In the genomic region with DNA sequence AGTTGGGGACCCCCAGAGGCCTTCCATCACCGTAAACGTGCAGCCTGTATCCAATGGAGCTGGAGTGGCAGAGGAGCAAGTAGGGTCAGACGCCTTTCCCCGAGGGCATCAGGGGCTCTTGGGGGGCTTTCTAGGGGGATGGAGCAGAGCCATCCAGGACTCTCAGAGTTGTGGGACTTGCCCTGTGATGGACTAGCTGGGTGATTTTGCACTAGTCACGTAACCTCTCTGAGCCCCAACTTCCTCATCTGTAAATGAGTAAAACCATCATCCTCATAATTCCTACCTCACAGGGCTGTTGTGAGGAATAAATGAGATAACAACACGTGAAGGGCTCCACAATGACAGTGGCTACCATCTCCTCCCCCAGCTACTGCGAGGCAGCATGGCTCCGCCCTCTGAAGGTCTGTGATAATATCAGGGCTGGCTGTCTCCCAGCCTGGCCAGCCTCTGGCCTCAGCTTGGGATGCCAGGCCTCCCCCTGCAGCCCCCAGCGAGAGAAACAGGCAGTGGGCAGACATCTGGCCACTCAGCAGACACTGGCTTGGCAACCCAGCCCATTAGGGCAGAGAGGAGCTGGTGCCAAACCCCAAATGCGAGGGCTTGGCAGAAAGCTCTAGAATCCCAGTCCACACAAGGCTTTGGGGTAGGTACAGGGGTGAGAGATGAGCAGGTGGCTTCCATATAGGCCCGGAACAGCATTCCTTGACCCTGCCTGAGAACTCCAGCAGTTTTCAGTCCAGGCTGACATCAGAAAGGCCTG, we compare ENCODE assay signal across 1 cellular context.
TF ChIP-seq lines count a peak whose summit lies in the region.

No MANE protein-coding gene starts in this region.

TF ChIP-seq in K562, 482 proteins besides CTCF, POLR2A, EP300 and RAD21 (continued from another document):
- TF ChIP-seq, protein P1, sequence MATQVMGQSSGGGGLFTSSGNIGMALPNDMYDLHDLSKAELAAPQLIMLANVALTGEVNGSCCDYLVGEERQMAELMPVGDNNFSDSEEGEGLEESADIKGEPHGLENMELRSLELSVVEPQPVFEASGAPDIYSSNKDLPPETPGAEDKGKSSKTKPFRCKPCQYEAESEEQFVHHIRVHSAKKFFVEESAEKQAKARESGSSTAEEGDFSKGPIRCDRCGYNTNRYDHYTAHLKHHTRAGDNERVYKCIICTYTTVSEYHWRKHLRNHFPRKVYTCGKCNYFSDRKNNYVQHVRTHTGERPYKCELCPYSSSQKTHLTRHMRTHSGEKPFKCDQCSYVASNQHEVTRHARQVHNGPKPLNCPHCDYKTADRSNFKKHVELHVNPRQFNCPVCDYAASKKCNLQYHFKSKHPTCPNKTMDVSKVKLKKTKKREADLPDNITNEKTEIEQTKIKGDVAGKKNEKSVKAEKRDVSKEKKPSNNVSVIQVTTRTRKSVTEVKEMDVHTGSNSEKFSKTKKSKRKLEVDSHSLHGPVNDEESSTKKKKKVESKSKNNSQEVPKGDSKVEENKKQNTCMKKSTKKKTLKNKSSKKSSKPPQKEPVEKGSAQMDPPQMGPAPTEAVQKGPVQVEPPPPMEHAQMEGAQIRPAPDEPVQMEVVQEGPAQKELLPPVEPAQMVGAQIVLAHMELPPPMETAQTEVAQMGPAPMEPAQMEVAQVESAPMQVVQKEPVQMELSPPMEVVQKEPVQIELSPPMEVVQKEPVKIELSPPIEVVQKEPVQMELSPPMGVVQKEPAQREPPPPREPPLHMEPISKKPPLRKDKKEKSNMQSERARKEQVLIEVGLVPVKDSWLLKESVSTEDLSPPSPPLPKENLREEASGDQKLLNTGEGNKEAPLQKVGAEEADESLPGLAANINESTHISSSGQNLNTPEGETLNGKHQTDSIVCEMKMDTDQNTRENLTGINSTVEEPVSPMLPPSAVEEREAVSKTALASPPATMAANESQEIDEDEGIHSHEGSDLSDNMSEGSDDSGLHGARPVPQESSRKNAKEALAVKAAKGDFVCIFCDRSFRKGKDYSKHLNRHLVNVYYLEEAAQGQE (CRISPR knock-in tag; IDR thresholded peaks at IDR 0.05; ENCODE audit: low read depth), result 0 out of 2 replicates have a peak, but pooled peaks have one; percentile 33
- TF ChIP-seq, protein P2, sequence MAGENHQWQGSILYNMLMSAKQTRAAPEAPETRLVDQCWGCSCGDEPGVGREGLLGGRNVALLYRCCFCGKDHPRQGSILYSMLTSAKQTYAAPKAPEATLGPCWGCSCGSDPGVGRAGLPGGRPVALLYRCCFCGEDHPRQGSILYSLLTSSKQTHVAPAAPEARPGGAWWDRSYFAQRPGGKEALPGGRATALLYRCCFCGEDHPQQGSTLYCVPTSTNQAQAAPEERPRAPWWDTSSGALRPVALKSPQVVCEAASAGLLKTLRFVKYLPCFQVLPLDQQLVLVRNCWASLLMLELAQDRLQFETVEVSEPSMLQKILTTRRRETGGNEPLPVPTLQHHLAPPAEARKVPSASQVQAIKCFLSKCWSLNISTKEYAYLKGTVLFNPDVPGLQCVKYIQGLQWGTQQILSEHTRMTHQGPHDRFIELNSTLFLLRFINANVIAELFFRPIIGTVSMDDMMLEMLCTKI (IDR thresholded peaks at IDR 0.05; ENCODE audit: partially characterized antibody), result no peak
- TF ChIP-seq SRSF1 (IDR thresholded peaks at IDR 0.05; ENCODE audit: low read depth, low read length) (no peak), ETV6 (IDR thresholded peaks at IDR 0.05; ENCODE audit: borderline replicate concordance in 1 of 2, low read depth in 2 of 2, low read length in 1 of 2) (no peak), ETV6 (CRISPR knock-in tag; IDR thresholded peaks at IDR 0.05; ENCODE audit: borderline replicate concordance) (no peak), POLR2G (IDR thresholded peaks at IDR 0.05; ENCODE audit: low read depth, low read length) (0 out of 2 replicates have a peak, but pooled peaks have one; percentile 21), ZZZ3 (IDR thresholded peaks at IDR 0.05) (no peak), RCOR1 (IDR thresholded peaks at IDR 0.05; ENCODE audit: borderline replicate concordance in 1 of 2, low read depth in 2 of 2, low read length in 2 of 2) (peak in 1 of 2 experiments; percentile 65; a peak in 2 of 4 replicates), POLR2AphosphoS5 (IDR thresholded peaks at IDR 0.05; ENCODE audit: control insufficient read depth, insufficient read depth, low read depth, low read length) (no peak), CBX1 (IDR thresholded peaks at IDR 0.05; ENCODE audit: low read depth) (0 out of 2 replicates have a peak, but pooled peaks have one; percentile 19), PML (IDR thresholded peaks at IDR 0.05; ENCODE audit: low read length) (no peak), MEIS2 (IDR thresholded peaks at IDR 0.05; ENCODE audit: partially characterized antibody) (peak; percentile 29), CREB1 (IDR thresholded peaks at IDR 0.05) (peak; percentile 84), CREB1 (CRISPR knock-in tag; IDR thresholded peaks at IDR 0.05) (peak; percentile 61; the same call in 1 of the 2 replicates), ESRRA (IDR thresholded peaks at IDR 0.05; ENCODE audit: borderline replicate concordance, low read depth) (peak; percentile 66; the same call in 1 of the 2 replicates), CC2D1A (IDR thresholded peaks at IDR 0.05) (no peak), ZNF79 (CRISPR knock-in tag; IDR thresholded peaks at IDR 0.05; ENCODE audit: low read depth) (no peak), NBN (IDR thresholded peaks at IDR 0.05; ENCODE audit: low read depth) (no peak), BCOR (IDR thresholded peaks at IDR 0.05) (peak; percentile 78), CTBP1 (IDR thresholded peaks at IDR 0.05; ENCODE audit: borderline replicate concordance) (peak; percentile 84), TCF3 (CRISPR knock-in tag; IDR thresholded peaks at IDR 0.05) (no peak), CBFA2T3 (IDR thresholded peaks at IDR 0.05) (0 out of 2 replicates have a peak, but pooled peaks have one; percentile 37)
- TF ChIP-seq, protein P3, sequence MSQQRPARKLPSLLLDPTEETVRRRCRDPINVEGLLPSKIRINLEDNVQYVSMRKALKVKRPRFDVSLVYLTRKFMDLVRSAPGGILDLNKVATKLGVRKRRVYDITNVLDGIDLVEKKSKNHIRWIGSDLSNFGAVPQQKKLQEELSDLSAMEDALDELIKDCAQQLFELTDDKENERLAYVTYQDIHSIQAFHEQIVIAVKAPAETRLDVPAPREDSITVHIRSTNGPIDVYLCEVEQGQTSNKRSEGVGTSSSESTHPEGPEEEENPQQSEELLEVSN (IDR thresholded peaks at IDR 0.05; ENCODE audit: borderline replicate concordance in 1 of 2, extremely low read depth in 1 of 2, insufficient read depth in 1 of 2, insufficient read length in 1 of 2, low read depth in 1 of 2, low read length in 1 of 2, poor library complexity in 1 of 2, severe bottlenecking in 1 of 2), result peak; percentile 20 to 41
- TF ChIP-seq, protein P4, sequence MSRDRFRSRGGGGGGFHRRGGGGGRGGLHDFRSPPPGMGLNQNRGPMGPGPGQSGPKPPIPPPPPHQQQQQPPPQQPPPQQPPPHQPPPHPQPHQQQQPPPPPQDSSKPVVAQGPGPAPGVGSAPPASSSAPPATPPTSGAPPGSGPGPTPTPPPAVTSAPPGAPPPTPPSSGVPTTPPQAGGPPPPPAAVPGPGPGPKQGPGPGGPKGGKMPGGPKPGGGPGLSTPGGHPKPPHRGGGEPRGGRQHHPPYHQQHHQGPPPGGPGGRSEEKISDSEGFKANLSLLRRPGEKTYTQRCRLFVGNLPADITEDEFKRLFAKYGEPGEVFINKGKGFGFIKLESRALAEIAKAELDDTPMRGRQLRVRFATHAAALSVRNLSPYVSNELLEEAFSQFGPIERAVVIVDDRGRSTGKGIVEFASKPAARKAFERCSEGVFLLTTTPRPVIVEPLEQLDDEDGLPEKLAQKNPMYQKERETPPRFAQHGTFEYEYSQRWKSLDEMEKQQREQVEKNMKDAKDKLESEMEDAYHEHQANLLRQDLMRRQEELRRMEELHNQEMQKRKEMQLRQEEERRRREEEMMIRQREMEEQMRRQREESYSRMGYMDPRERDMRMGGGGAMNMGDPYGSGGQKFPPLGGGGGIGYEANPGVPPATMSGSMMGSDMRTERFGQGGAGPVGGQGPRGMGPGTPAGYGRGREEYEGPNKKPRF (IDR thresholded peaks at IDR 0.05; ENCODE audit: low read depth, low read length), result no peak
- TF ChIP-seq, protein P5, sequence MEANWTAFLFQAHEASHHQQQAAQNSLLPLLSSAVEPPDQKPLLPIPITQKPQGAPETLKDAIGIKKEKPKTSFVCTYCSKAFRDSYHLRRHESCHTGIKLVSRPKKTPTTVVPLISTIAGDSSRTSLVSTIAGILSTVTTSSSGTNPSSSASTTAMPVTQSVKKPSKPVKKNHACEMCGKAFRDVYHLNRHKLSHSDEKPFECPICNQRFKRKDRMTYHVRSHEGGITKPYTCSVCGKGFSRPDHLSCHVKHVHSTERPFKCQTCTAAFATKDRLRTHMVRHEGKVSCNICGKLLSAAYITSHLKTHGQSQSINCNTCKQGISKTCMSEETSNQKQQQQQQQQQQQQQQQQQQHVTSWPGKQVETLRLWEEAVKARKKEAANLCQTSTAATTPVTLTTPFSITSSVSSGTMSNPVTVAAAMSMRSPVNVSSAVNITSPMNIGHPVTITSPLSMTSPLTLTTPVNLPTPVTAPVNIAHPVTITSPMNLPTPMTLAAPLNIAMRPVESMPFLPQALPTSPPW (CRISPR knock-in tag; IDR thresholded peaks at IDR 0.05), result peak; percentile 32; the same call in 1 of the 2 replicates
- TF ChIP-seq, protein P6, sequence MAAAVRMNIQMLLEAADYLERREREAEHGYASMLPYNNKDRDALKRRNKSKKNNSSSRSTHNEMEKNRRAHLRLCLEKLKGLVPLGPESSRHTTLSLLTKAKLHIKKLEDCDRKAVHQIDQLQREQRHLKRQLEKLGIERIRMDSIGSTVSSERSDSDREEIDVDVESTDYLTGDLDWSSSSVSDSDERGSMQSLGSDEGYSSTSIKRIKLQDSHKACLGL (CRISPR knock-in tag; IDR thresholded peaks at IDR 0.05; ENCODE audit: borderline replicate concordance, poor library complexity, severe bottlenecking), result no peak
TF ChIP-seq in K562: peak in this region for 49.
